ENCODE assay signal across 20 cellular contexts in genomic region chr6:84912472-84913143, GRCh38.
DNase-seq lines count a peak whose midpoint lies in the region; ATAC-seq and TF ChIP-seq lines count a peak whose summit lies in the region.
"Had no signal": no experiment of that assay in that cellular context is flagged by ENCODE, and none has a peak within 500 bp of the region (broad histone marks: within the 10 kb centered on the region; RNA-seq: fewer than 3 reads in every experiment).

No MANE protein-coding gene starts in this region.

- no peak overlapping the region for H3K27ac Mint-ChIP-seq in neural progenitor cell
- H3K27ac Mint-ChIP-seq: B cell; CD8-positive, alpha-beta T cell; HFFc6; IgD-negative memory B cell had no signal

- H3K4me2 ChIP-seq in neural progenitor cell: no peak overlapping the region
- H3K4me2 ChIP-seq: BLaER1 treated with 17β-estradiol and CSF1 and Interleukin-3, amounts not matched to agents 10 nM and 100 nM had no signal

- no peak overlapping the region for H3K27ac ChIP-seq in neural progenitor cell
- H3K27ac ChIP-seq in adrenal gland: no peak overlapping the region
- no peak overlapping the region for H3K27ac ChIP-seq in heart right ventricle
- H3K27ac ChIP-seq: BLaER1 treated with 17β-estradiol and CSF1 and Interleukin-3, amounts not matched to agents 10 nM and 100 nM had no signal

- H3F3A ChIP-seq in neural progenitor cell (ENCODE audit: low read depth): no peaks in the 10 kb centered on the region

- H3K27me3 Mint-ChIP-seq in neural progenitor cell (ENCODE audit: insufficient read depth, low read depth): peaks cover 2% of the 10 kb centered on the region
- H3K27me3 Mint-ChIP-seq: B cell, IgD-negative memory B cell had no signal

- H3K4me1 ChIP-seq in neural progenitor cell (no peaks in the 10 kb centered on the region), adrenal gland (replicated peaks in 1 of 2) (no peaks in the 10 kb centered on the region), heart right ventricle (no peaks in the 10 kb centered on the region)

- 56 to 67% (median 67%) methylated on average over 10 of the region's 10 CpGs for WGBS in adrenal gland, 4 donors
- 61 to 70% methylated on average over 10 of the region's 10 CpGs for WGBS in heart right ventricle, 2 donors

- H3K4me1 Mint-ChIP-seq in neural progenitor cell: peaks cover 17% of the 10 kb centered on the region
- H3K4me1 Mint-ChIP-seq: B cell, IgD-negative memory B cell had no signal

- no peaks in the 10 kb centered on the region for H3K9me3 Mint-ChIP-seq in neural progenitor cell
- H3K9me3 Mint-ChIP-seq: CD8-positive, alpha-beta T cell; HFFc6 had no signal

- H3K4me3 ChIP-seq in neural progenitor cell (no peak overlapping the region), adrenal gland (no peak overlapping the region), heart right ventricle (no peak overlapping the region)
- H3K4me3 ChIP-seq: BLaER1 treated with 17β-estradiol and CSF1 and Interleukin-3, amounts not matched to agents 10 nM and 100 nM had no signal

- H3K36me3 Mint-ChIP-seq in neural progenitor cell: no peaks in the 10 kb centered on the region
- H3K36me3 Mint-ChIP-seq: CD8-positive, alpha-beta T cell; IgD-negative memory B cell had no signal

- H3K27me3 ChIP-seq in neural progenitor cell: no peaks in the 10 kb centered on the region
- H3K27me3 ChIP-seq in adrenal gland: no peaks in the 10 kb centered on the region
- H3K27me3 ChIP-seq in heart right ventricle: no peaks in the 10 kb centered on the region
- H3K27me3 ChIP-seq: BLaER1 treated with 17β-estradiol and CSF1 and Interleukin-3, amounts not matched to agents 10 nM and 100 nM had no signal

- no peaks in the 10 kb centered on the region for H4K20me1 ChIP-seq in neural progenitor cell (ENCODE audit: low read depth)
- H4K20me1 ChIP-seq: BLaER1 treated with 17β-estradiol and CSF1 and Interleukin-3, amounts not matched to agents 10 nM and 100 nM had no signal

- no peaks in the 10 kb centered on the region for H3K79me2 ChIP-seq in neural progenitor cell (ENCODE audit: low read depth)

- H2AFZ ChIP-seq in neural progenitor cell (replicated peaks): peak overlapping the region; percentile 10

- no peak for TF ChIP-seq CTCF in neural progenitor cell (IDR thresholded peaks at IDR 0.05)
- no peak for TF ChIP-seq CTCF in adrenal gland (IDR thresholded peaks at IDR 0.05)
- no peak for TF ChIP-seq CTCF in heart right ventricle (IDR thresholded peaks at IDR 0.05)

- DNase-seq in DMS53 treated with DMSO at 0.1 percent for 48 hours (lab: John Stamatoyannopoulos, UW; ENCODE audit: unreplicated experiment) (peak; percentile 4), left kidney (ENCODE audit: low read depth, low spot score) (peak; percentile 2), neural progenitor cell (ENCODE audit: low spot score) (no peak), sciatic nerve (ENCODE audit: low spot score) (no peak), COLO829 (ENCODE audit: low spot score) (no peak), DMS114 treated with DMSO at 0.1 percent for 48 hours (lab: John Stamatoyannopoulos, UW; ENCODE audit: unreplicated experiment) (no peak), adrenal gland (no peak), heart right ventricle (no peak)
- DNase-seq: CD8-positive, alpha-beta T cell; COR-L47; DMS 273 treated with DMSO at 0.1 percent for 48 hours; DMS79 treated with DMSO at 0.1 percent for 48 hours; GF-D8; GOT3; H7; HFFc6 had no signal

- intact Hi-C loops in sciatic nerve (cut with DNase I) (no loop called here), adrenal gland (cut with DNase I) (no loop called here), heart right ventricle (cut with DNase I) (no loop called here)

- TF ChIP-seq POLR2A in adrenal gland (IDR thresholded peaks at IDR 0.05): no peak

- no peak overlapping the region for H3K4me3 Mint-ChIP-seq in neural progenitor cell
- H3K4me3 Mint-ChIP-seq: B cell; CD8-positive, alpha-beta T cell; HFFc6; IgD-negative memory B cell had no signal

- no peak overlapping the region for H3K9ac ChIP-seq in neural progenitor cell
- H3K9ac ChIP-seq: BLaER1 treated with 17β-estradiol and CSF1 and Interleukin-3, amounts not matched to agents 10 nM and 100 nM had no signal

- H3K9me3 ChIP-seq in neural progenitor cell (ENCODE audit: low read depth) (no peaks in the 10 kb centered on the region), adrenal gland (replicated peaks in 1 of 3) (no peaks in the 10 kb centered on the region), heart right ventricle (no peaks in the 10 kb centered on the region)
- H3K9me3 ChIP-seq: BLaER1 treated with 17β-estradiol and CSF1 and Interleukin-3, amounts not matched to agents 10 nM and 100 nM had no signal

- H3K36me3 ChIP-seq in neural progenitor cell (no peaks in the 10 kb centered on the region), adrenal gland (replicated peaks in 1 of 2) (no peaks in the 10 kb centered on the region), heart right ventricle (no peaks in the 10 kb centered on the region)
- H3K36me3 ChIP-seq: BLaER1 treated with 17β-estradiol and CSF1 and Interleukin-3, amounts not matched to agents 10 nM and 100 nM had no signal

- peak; percentile 78 for ATAC-seq in sciatic nerve
- ATAC-seq in heart right ventricle: no peak
- ATAC-seq: CD8-positive, alpha-beta T cell; HCT116 had no signal

Comparison
In these comparisons a context has a peak if more than half of its experiments do, and no peak if none do; other contexts are left out.
1. DNase-seq: peak in DMS53 treated with DMSO at 0.1 percent for 48 hours (single experiment) and left kidney (single experiment); none in neural progenitor cell (single experiment), sciatic nerve (single experiment), COLO829 (single experiment), DMS114 treated with DMSO at 0.1 percent for 48 hours (single experiment), adrenal gland (0 of 7) and heart right ventricle (0 of 2).